Comparison of ENCODE assay signal across 18 cellular contexts in the genomic region with DNA sequence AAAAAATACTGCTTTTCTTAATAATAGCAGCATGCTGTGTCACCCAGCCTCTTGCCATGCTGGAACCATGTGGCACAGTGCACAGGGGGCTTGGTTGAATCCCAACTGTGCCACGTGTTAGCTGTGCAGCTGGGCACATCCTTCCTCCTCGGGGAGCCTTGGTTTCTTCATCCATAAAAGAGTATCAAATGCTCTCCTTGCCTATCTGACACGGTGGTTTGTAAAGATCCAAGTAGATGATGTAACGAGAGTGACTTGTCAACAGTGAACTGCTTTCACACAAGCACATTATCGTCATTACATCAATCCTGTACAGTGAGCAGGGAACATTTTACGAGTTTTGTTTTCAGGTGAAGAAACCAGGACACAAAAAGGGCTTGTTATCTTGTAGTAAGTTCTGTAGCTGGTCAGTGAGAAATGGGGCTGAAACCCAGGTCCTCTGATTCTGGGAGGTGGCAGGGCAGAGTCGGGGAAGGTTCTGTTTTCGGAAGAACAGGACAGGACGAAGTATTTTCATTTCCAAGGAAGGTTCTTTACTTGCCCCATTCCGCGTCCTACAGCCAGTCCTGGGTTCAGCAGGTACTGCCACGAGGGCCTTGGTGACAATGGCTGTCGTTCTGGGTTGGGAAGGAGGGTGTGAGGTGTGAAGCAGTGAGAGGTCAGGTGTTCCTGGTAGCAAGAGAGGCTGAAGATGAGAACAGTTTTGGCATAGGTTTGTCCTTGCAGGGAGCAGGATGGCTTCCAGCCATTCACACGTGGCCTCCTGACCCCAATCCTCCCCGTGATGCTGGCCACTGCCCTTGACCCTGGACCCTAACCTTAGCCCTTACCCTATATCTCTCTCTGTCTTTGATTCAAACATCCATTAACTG.
"Had no signal": no experiment of that assay in that cellular context is flagged by ENCODE, and none has a peak within 500 bp of the region (broad histone marks: within the 10 kb centered on the region; RNA-seq: fewer than 3 reads in every experiment).

No MANE protein-coding gene starts in this region.

- FAIRE-seq: kidney, TTC549 had no signal

- ATAC-seq: right cardiac atrium; stimulated activated naive CD8-positive, alpha-beta T cell treated with anti-CD3 and anti-CD28 coated beads, Interleukin-15, amount 100 ng/mL, for 72 hours had no signal

- H3K4me2 ChIP-seq: smooth muscle cell had no signal

- H3K27me3 ChIP-seq: ascending aorta, breast epithelium, testis had no signal

- H3K4me1 ChIP-seq: ascending aorta, breast epithelium, testis had no signal

- H3K36me3 ChIP-seq: ascending aorta, breast epithelium, left ventricle myocardium inferior had no signal

- H3K4me3 ChIP-seq: ascending aorta, breast epithelium, left ventricle myocardium inferior, smooth muscle cell, testis had no signal

- DNase-seq: activated B cell treated with CpG ODN at 0.5 μM for 24 hours; activated CD4-positive, alpha-beta T cell treated with anti-CD3 and anti-CD28 coated beads for 48 hours; activated naive CD4-positive, alpha-beta T cell treated with anti-CD3 and anti-CD28 coated beads for 36 hours; cerebellar nuclear complex; dermis blood vessel endothelial cell; erythroblast; hippocampal formation; kidney; left ventricle myocardium inferior; nucleus accumbens; right cardiac atrium; stimulated activated naive CD8-positive, alpha-beta T cell treated with anti-CD3 and anti-CD28 coated beads, Interleukin-15, amount 100 ng/mL, for 72 hours; T-helper 2 cell; testis had no signal

- H3K27ac ChIP-seq: ascending aorta, breast epithelium, left ventricle myocardium inferior, testis had no signal

- H3K9me3 ChIP-seq: ascending aorta, breast epithelium, left ventricle myocardium inferior, testis had no signal
